ENCODE assay signal across 14 cellular contexts in genomic region chr14:95522556-95522955, GRCh38. TPM values are rescaled to one million over a fixed set of nuclear protein-coding genes. Genes with fewer than 3 reads are reported as not detected.
DNase-seq lines count a peak whose midpoint lies in the region; ATAC-seq and TF ChIP-seq lines count a peak whose summit lies in the region.
"Had no signal": no experiment of that assay in that cellular context is flagged by ENCODE, and none has a peak within 500 bp of the region (broad histone marks: within the 10 kb centered on the region; RNA-seq: fewer than 3 reads in every experiment).

No MANE protein-coding gene starts in this region.

- CTCF ChIA-PET in activated CD8-positive, alpha-beta T cell treated with anti-CD3 and anti-CD28 coated beads, Interleukin-2, amount 10 ng/mL, durations not matched to agents 7 days and 5 days (lab: Charles Lee) = interaction anchor here (0.7 to 15.0 kb wide), 9 partner anchors 11 to 96 kb away, joined by 3 to 199 read pairs (median 13); partner anchors contain the start of genes GLRX5 and SYNE3

- peaks cover 87% of the 10 kb centered on the region for H3K4me1 Mint-ChIP-seq in HFFc6 (ENCODE audit: low read depth)
- peaks cover 94% of the 10 kb centered on the region for H3K4me1 Mint-ChIP-seq in activated CD8-positive, alpha-beta T cell treated with anti-CD3 and anti-CD28 coated beads, Interleukin-2, amount 10 ng/mL, durations not matched to agents 7 days and 5 days (ENCODE audit: low read depth)
- H3K4me1 Mint-ChIP-seq in endothelial cell (ENCODE audit: unreplicated experiment) = peaks cover 8% of the 10 kb centered on the region
- H3K4me1 Mint-ChIP-seq in endodermal cell = peaks cover 32% of the 10 kb centered on the region

- TF ChIP-seq CTCF in HFFc6 (IDR thresholded peaks at IDR 0.05) (no peak), liver (IDR thresholded peaks at IDR 0.05; ENCODE audit: low read depth, low read length, missing input control) (no peak), endothelial cell (IDR thresholded peaks at IDR 0.05; ENCODE audit: unreplicated experiment) (no peak), endodermal cell (conservative IDR thresholded peaks at IDR 0.05) (no peak)

- H3K27me3 Mint-ChIP-seq in HFFc6 (ENCODE audit: insufficient read depth) = no peaks in the 10 kb centered on the region; the same call in 1 of the 2 replicates
- H3K27me3 Mint-ChIP-seq in activated CD8-positive, alpha-beta T cell treated with anti-CD3 and anti-CD28 coated beads, Interleukin-2, amount 10 ng/mL, durations not matched to agents 7 days and 5 days (ENCODE audit: low read depth) = no peaks in the 10 kb centered on the region
- peaks cover 8% of the 10 kb centered on the region for H3K27me3 Mint-ChIP-seq in endothelial cell (ENCODE audit: unreplicated experiment)
- H3K27me3 Mint-ChIP-seq in endodermal cell (ENCODE audit: insufficient read depth) = peaks cover 20% of the 10 kb centered on the region

- WGBS in liver = 83% methylated on average over 4 of the region's 4 CpGs
- WGBS in endodermal cell (ENCODE audit: insufficient coverage in 1 of 2, insufficient read length in 1 of 2), 2 experiments = 94 to 95% methylated on average over 4 of the region's 4 CpGs

- POLR2A ChIA-PET in activated CD8-positive, alpha-beta T cell treated with anti-CD3 and anti-CD28 coated beads, Interleukin-2, amount 10 ng/mL, durations not matched to agents 7 days and 5 days (lab: Charles Lee) = interaction anchor here (0.7 to 3.4 kb wide), 13 partner anchors 9 to 80 kb away, joined by 3 to 60 read pairs (median 5); partner anchors contain the start of gene GLRX5

- peak overlapping the region; percentile 90 for H3K27ac ChIP-seq in BLaER1
- peak overlapping the region; percentile 91 to 92 for H3K27ac ChIP-seq in liver (ENCODE audit: low read depth in 1 of 2, low read length in 2 of 2)
- H3K27ac ChIP-seq in endodermal cell (ENCODE audit: low read depth, low read length) = no peak overlapping the region

- no peaks in the 10 kb centered on the region for H3K9me3 Mint-ChIP-seq in HFFc6
- H3K9me3 Mint-ChIP-seq in activated CD8-positive, alpha-beta T cell treated with anti-CD3 and anti-CD28 coated beads, Interleukin-2, amount 10 ng/mL, durations not matched to agents 7 days and 5 days (ENCODE audit: insufficient read depth) = no peaks in the 10 kb centered on the region
- no peaks in the 10 kb centered on the region for H3K9me3 Mint-ChIP-seq in endothelial cell (ENCODE audit: unreplicated experiment)
- no peaks in the 10 kb centered on the region for H3K9me3 Mint-ChIP-seq in endodermal cell
- H3K9me3 Mint-ChIP-seq: H9 had no signal

- H4K20me1 ChIP-seq in BLaER1 = no peaks in the 10 kb centered on the region

- peak overlapping the region; percentile 64 for H3K4me3 ChIP-seq in BLaER1
- H3K4me3 ChIP-seq in liver (ENCODE audit: low read depth in 1 of 3, low read length in 3 of 3) = no peak overlapping the region
- no peak overlapping the region for H3K4me3 ChIP-seq in endodermal cell (ENCODE audit: low read length)

- H3K27ac Mint-ChIP-seq in HFFc6 = peak overlapping the region; percentile 93
- peak overlapping the region; percentile 95 for H3K27ac Mint-ChIP-seq in activated CD8-positive, alpha-beta T cell treated with anti-CD3 and anti-CD28 coated beads, Interleukin-2, amount 10 ng/mL, durations not matched to agents 7 days and 5 days
- no peak overlapping the region for H3K27ac Mint-ChIP-seq in endothelial cell (ENCODE audit: unreplicated experiment)
- no peak overlapping the region for H3K27ac Mint-ChIP-seq in endodermal cell
- H3K27ac Mint-ChIP-seq: H9 had no signal

- H3K4me3 Mint-ChIP-seq in HFFc6 (no peak overlapping the region), endothelial cell (ENCODE audit: unreplicated experiment) (no peak overlapping the region), endodermal cell (no peak overlapping the region)
- peak overlapping the region; percentile 69 for H3K4me3 Mint-ChIP-seq in activated CD8-positive, alpha-beta T cell treated with anti-CD3 and anti-CD28 coated beads, Interleukin-2, amount 10 ng/mL, durations not matched to agents 7 days and 5 days
- H3K4me3 Mint-ChIP-seq: H9 had no signal

- TF ChIP-seq RAD21 in liver (IDR thresholded peaks at IDR 0.05) = no peak

- H3K36me3 ChIP-seq in BLaER1 (no peaks in the 10 kb centered on the region), liver (ENCODE audit: control insufficient read depth in 4 of 4, insufficient read depth in 3 of 4, low read depth in 1 of 4, low read length in 3 of 4) (no peaks in the 10 kb centered on the region), endodermal cell (ENCODE audit: control insufficient read depth, insufficient read depth, low read length) (no peaks in the 10 kb centered on the region)

- H3K27me3 ChIP-seq in BLaER1 (no peaks in the 10 kb centered on the region), liver (ENCODE audit: control insufficient read depth in 4 of 4, insufficient read depth in 4 of 4, low read length in 3 of 4) (no peaks in the 10 kb centered on the region), endodermal cell (ENCODE audit: control insufficient read depth, insufficient read depth, low read length, poor library complexity, severe bottlenecking) (no peaks in the 10 kb centered on the region)

- H3K4me2 ChIP-seq in BLaER1 = peak overlapping the region; percentile 96

- H3K4me1 ChIP-seq in BLaER1 (peaks cover 100% of the 10 kb centered on the region), liver (ENCODE audit: control insufficient read depth in 4 of 4, insufficient read depth in 4 of 4, low read length in 3 of 4) (peaks cover 6 to 60% (median 52%) of the 10 kb centered on the region in 4 donors), endodermal cell (ENCODE audit: control insufficient read depth, insufficient read depth, low read length) (peaks cover 23% of the 10 kb centered on the region)

- H3K36me3 Mint-ChIP-seq in HFFc6 (ENCODE audit: low read depth) (no peaks in the 10 kb centered on the region), endothelial cell (ENCODE audit: low read depth, unreplicated experiment) (no peaks in the 10 kb centered on the region), endodermal cell (ENCODE audit: low read depth) (no peaks in the 10 kb centered on the region)
- H3K36me3 Mint-ChIP-seq in activated CD8-positive, alpha-beta T cell treated with anti-CD3 and anti-CD28 coated beads, Interleukin-2, amount 10 ng/mL, durations not matched to agents 7 days and 5 days (ENCODE audit: low read depth) = peaks cover 10% of the 10 kb centered on the region

- H3K9me3 ChIP-seq in BLaER1 (no peaks in the 10 kb centered on the region), liver (ENCODE audit: control insufficient read depth in 4 of 4, low read length in 3 of 4) (no peaks in the 10 kb centered on the region), endodermal cell (ENCODE audit: control insufficient read depth, low read length) (no peaks in the 10 kb centered on the region)

- H3K9ac ChIP-seq in BLaER1 = peak overlapping the region; percentile 84
- peak overlapping the region in 1 of 2 donors; percentile 2 for H3K9ac ChIP-seq in liver (ENCODE audit: low read depth in 1 of 2, low read length in 2 of 2)
- H3K9ac ChIP-seq in endodermal cell (ENCODE audit: extremely low read depth, low read length, poor library complexity, severe bottlenecking) = no peak overlapping the region

- DNase-seq in HFFc6 = no peak
- no peak for DNase-seq in activated CD8-positive, alpha-beta T cell treated with anti-CD3 and anti-CD28 coated beads, Interleukin-2, amount 10 ng/mL, durations not matched to agents 7 days and 5 days
- no peak for DNase-seq in endothelial cell (ENCODE audit: low spot score)
- DNase-seq in endodermal cell = no peak
- DNase-seq in NCI-H1436 treated with DMSO at 0.1 percent for 48 hours (lab: John Stamatoyannopoulos, UW) = no peak
- no peak for DNase-seq in NCI-H2107 (lab: John Stamatoyannopoulos, UW)
- DNase-seq: activated gamma-delta T cell treated with Interleukin-2 at 50 U/mL for 16 hours, GDM1, H9, NCI-H1048, NCI-H510A treated with DMSO at 0.1 percent for 48 hours, SIG-M5 had no signal

- ATAC-seq in activated CD8-positive, alpha-beta T cell treated with anti-CD3 and anti-CD28 coated beads, Interleukin-2, amount 10 ng/mL, durations not matched to agents 7 days and 5 days = no peak

TF ChIP-seq in liver, 16 proteins besides CTCF, POLR2A, EP300 and RAD21 (continues in another document):
- TF ChIP-seq SP1 (IDR thresholded peaks at IDR 0.05) = no peak

RNA-seq across cellular contexts. Expression of gene SYNE3, which starts 6.1 kb away (rescaled TPM):
- total RNA-seq in HFFc6 (2021; fragmentation: NEBNext Ultra II Directional; extraction: Animal tissue kit (Norgen Biotek cat#: 25700)) = 10 to 100 TPM; 14.8 to 20.4 (median 16.3) TPM
- total RNA-seq in activated CD8-positive, alpha-beta T cell treated with anti-CD3 and anti-CD28 coated beads, Interleukin-2, amount 10 ng/mL, durations not matched to agents 7 days and 5 days = 10 to 100 TPM; 91.5 TPM
- total RNA-seq in liver (1 to 10 TPM; 8.3 to 9.0 TPM), endothelial cell (ENCODE audit: unreplicated experiment) (0.62 TPM), endodermal cell (1 to 10 TPM; 1.0 to 5.2 TPM)
- polyA plus RNA-seq in liver = 1 to 10 TPM in 1 of 2 donors, under 1 TPM in 1; 0.47 to 1.1 TPM
- 0.61 TPM for polyA plus RNA-seq in endodermal cell (2013, experiment 1 of 2)
- polyA plus RNA-seq in endodermal cell (2013, experiment 2 of 2) = 0.87 TPM

RNA-seq across cellular contexts. Expression of gene GLRX5, which starts 12.3 kb away (rescaled TPM):
- total RNA-seq in HFFc6 (2021; fragmentation: NEBNext Ultra II Directional; extraction: Animal tissue kit (Norgen Biotek cat#: 25700)) = 10 to 100 TPM; 38.7 to 47.2 (median 43.8) TPM
- 10 to 100 TPM; 52.8 to 54.6 TPM for total RNA-seq in activated CD8-positive, alpha-beta T cell treated with anti-CD3 and anti-CD28 coated beads, Interleukin-2, amount 10 ng/mL, durations not matched to agents 7 days and 5 days
- total RNA-seq in liver (100 to 1,000 TPM in 1 of 2 donors, 10 to 100 TPM in 1; 28.4 to 172 TPM), endothelial cell (ENCODE audit: unreplicated experiment) (40.3 TPM), endodermal cell (10 to 100 TPM; 62.4 to 63.4 TPM)
- 10 to 100 TPM; 34.1 to 45.3 TPM for polyA plus RNA-seq in liver
- polyA plus RNA-seq in endodermal cell (2013, experiment 1 of 2) = 73.3 TPM
- polyA plus RNA-seq in endodermal cell (2013, experiment 2 of 2) = 69.6 TPM

Comparison
In these comparisons a context has a peak if more than half of its experiments do, and no peak if none do; other contexts are left out.
1. H3K27ac Mint-ChIP-seq: peak in HFFc6 (single experiment) and activated CD8-positive, alpha-beta T cell treated with anti-CD3 and anti-CD28 coated beads, Interleukin-2, amount 10 ng/mL, durations not matched to agents 7 days and 5 days (single experiment); none in endothelial cell (single experiment) and endodermal cell (single experiment).
2. RNA of gene SYNE3, which starts 6.1 kb away (total RNA-seq): 91.5 TPM in activated CD8-positive, alpha-beta T cell treated with anti-CD3 and anti-CD28 coated beads, Interleukin-2, amount 10 ng/mL, durations not matched to agents 7 days and 5 days; 14.8 to 20.4 TPM in HFFc6, 8.3 to 9.0 TPM in liver, 1.0 to 5.2 TPM in endodermal cell and 0.62 TPM in endothelial cell (single experiment); every median in the first group is over 4 times any median in the second.